Comparison of ENCODE assay signal across 27 cellular contexts in genomic region chr17:70271200-70271599, GRCh38.
"Had no signal": no experiment of that assay in that cellular context is flagged by ENCODE, and none has a peak within 500 bp of the region (broad histone marks: within the 10 kb centered on the region; RNA-seq: fewer than 3 reads in every experiment).

No MANE protein-coding gene starts in this region.

- H3K27ac ChIP-seq: cardiac muscle cell, KMS-11, SK-N-MC had no signal

- H3K9ac ChIP-seq: KMS-11 had no signal

- H3K4me3 ChIP-seq: cardiac muscle cell, SK-N-MC had no signal

- H3K27me3 ChIP-seq: cardiac muscle cell had no signal

- ATAC-seq: activated T-helper 17 cell treated with anti-CD3 and anti-CD28 coated beads, Interleukin-2, amount 50 U/mL, for 72 hours; Panc1; Right ventricle myocardium inferior; T-cell had no signal

- DNase-seq: activated CD4-positive, alpha-beta memory T cell treated with anti-CD3 and anti-CD28 coated beads, Interleukin-2, amount 10 ng/mL, durations not matched to agents 7 days and 5 days; activated CD4-positive, alpha-beta T cell treated with anti-CD3 and anti-CD28 coated beads, Interleukin-2, amount 10 ng/mL, durations not matched to agents 7 days and 5 days; activated CD4-positive, CD25-positive, alpha-beta regulatory T cell; activated gamma-delta T cell; activated naive CD4-positive, alpha-beta T cell treated with anti-CD3 and anti-CD28 coated beads for 36 hours; activated T-cell treated with anti-CD3 and anti-CD28 coated beads for 4 hours; activated T-cell treated with anti-CD3 and anti-CD28 coated beads, Interleukin-2, amount 50 U/mL, for 48 hours; amygdala; NCI-H1092; NCI-H1417; NCI-H1930; NCI-H510A treated with DMSO at 0.1 percent for 48 hours; NCI-H748 treated with DMSO at 0.1 percent for 48 hours; NK-92 treated with Interleukin-12 subunit alpha and Interleukin-12 subunit beta, amount 100 ng/mL, for 24 hours; OCI-M1; RPMI8226; T-cell; T-helper 2 cell; T1000 had no signal

- FAIRE-seq: astrocyte, TTC549 had no signal

- H3K4me2 ChIP-seq: KMS-11 had no signal

- H3K36me3 ChIP-seq: cardiac muscle cell had no signal
